Comparison of ENCODE assay signal across 35 cellular contexts in genomic region chr12:82530394-82530793, GRCh38.
"Had no signal": no experiment of that assay in that cellular context is flagged by ENCODE, and none has a peak within 500 bp of the region (broad histone marks: within the 10 kb centered on the region; RNA-seq: fewer than 3 reads in every experiment).

No MANE protein-coding gene starts in this region.

- ATAC-seq: activated naive CD4-positive, alpha-beta T cell treated with anti-CD3 and anti-CD28 coated beads, Interleukin-2, amount 50 U/mL, for 72 hours; activated naive CD8-positive, alpha-beta T cell treated with anti-CD3 and anti-CD28 coated beads, Interleukin-2, amount 50 U/mL, for 24 hours; activated T-cell treated with anti-CD3 and anti-CD28 coated beads, Interleukin-2, amount 50 U/mL, for 4 hours; activated T-cell treated with anti-CD3 and anti-CD28 coated beads, Interleukin-2, amount 50 U/mL, for 72 hours; activated T-helper 17 cell treated with anti-CD3 and anti-CD28 coated beads, Interleukin-2, amount 50 U/mL, for 72 hours; body of pancreas had no signal

- H3K4me1 ChIP-seq: adrenal gland, ascending aorta, body of pancreas, breast epithelium had no signal

- H3K4me3 ChIP-seq: adrenal gland, ascending aorta, body of pancreas, breast epithelium, cardiac muscle cell had no signal

- H3K9me3 ChIP-seq: adrenal gland, ascending aorta, body of pancreas, breast epithelium had no signal

- H3K27me3 ChIP-seq: adrenal gland, ascending aorta, body of pancreas, brain microvascular endothelial cell, breast epithelium, cardiac muscle cell had no signal

- DNase-seq: activated effector memory CD4-positive, alpha-beta T cell treated with anti-CD3 and anti-CD28 coated beads, Interleukin-2, amount 50 U/mL, for 16 hours; activated effector memory CD4-positive, alpha-beta T cell treated with Interleukin-2 at 50 U/mL for 16 hours; activated gamma-delta T cell; activated gamma-delta T cell treated with Interleukin-2 at 50 U/mL for 16 hours; activated naive CD4-positive, alpha-beta T cell; activated naive CD4-positive, alpha-beta T cell treated with anti-CD3 and anti-CD28 coated beads for 36 hours; activated naive CD4-positive, alpha-beta T cell treated with anti-CD3 and anti-CD28 coated beads, Interleukin-2, amount 10 ng/mL, durations not matched to agents 7 days and 5 days; activated naive CD4-positive, alpha-beta T cell treated with anti-CD3 and anti-CD28 coated beads, Interleukin-2, amount 50 U/mL, for 16 hours; activated naive CD4-positive, alpha-beta T cell treated with Interleukin-2 at 50 U/mL for 16 hours; activated naive CD8-positive, alpha-beta T cell treated with anti-CD3 and anti-CD28 coated beads for 36 hours; activated naive CD8-positive, alpha-beta T cell treated with anti-CD3 and anti-CD28 coated beads, Interleukin-2, amount 10 ng/mL, durations not matched to agents 7 days and 5 days; activated naive CD8-positive, alpha-beta T cell treated with anti-CD3 and anti-CD28 coated beads, Interleukin-2, amount 50 U/mL, for 24 hours; activated T-cell treated with anti-CD3 and anti-CD28 coated beads for 4 hours; activated T-cell treated with anti-CD3 and anti-CD28 coated beads, Interleukin-2, amount 50 U/mL, for 1 hour; activated T-cell treated with anti-CD3 and anti-CD28 coated beads, Interleukin-2, amount 50 U/mL, for 24 hours; activated T-cell treated with anti-CD3 and anti-CD28 coated beads, Interleukin-2, amount 50 U/mL, for 4 hours; activated T-cell treated with anti-CD3 and anti-CD28 coated beads, Interleukin-2, amount 50 U/mL, for 48 hours; activated T-cell treated with anti-CD3 and anti-CD28 coated beads, Interleukin-2, amount 50 U/mL, for 72 hours; adrenal gland; amniotic stem cell; amygdala; anterior cingulate cortex; aorta; body of pancreas; brain microvascular endothelial cell; caudate nucleus; central memory CD4-positive, alpha-beta T cell; cerebellar nuclear complex had no signal

- H3K36me3 ChIP-seq: adrenal gland, ascending aorta, brain microvascular endothelial cell, breast epithelium, cardiac muscle cell had no signal

- H3K27ac ChIP-seq: adrenal gland, ascending aorta, body of pancreas, brain microvascular endothelial cell, breast epithelium, cardiac muscle cell had no signal

- FAIRE-seq: astrocyte, bronchial epithelial cell had no signal
